ENCODE assay signal across 1 cellular context in genomic region chr16:22123759-22124490, GRCh38.
TF ChIP-seq lines count a peak whose summit lies in the region.

No MANE protein-coding gene starts in this region.

TF ChIP-seq in GM12878, 131 proteins besides CTCF, POLR2A, EP300 and RAD21:
- 0 out of 2 replicates have a peak, but pooled peaks have one; percentile 11 for TF ChIP-seq ZNF384 (IDR thresholded peaks at IDR 0.05; ENCODE audit: borderline replicate concordance, low read depth, low read length)
- no peak for TF ChIP-seq ZZZ3 (IDR thresholded peaks at IDR 0.05; ENCODE audit: control insufficient read depth, insufficient read length, low read depth)
TF ChIP-seq in GM12878: peak in this region for 1.
